Comparison of ENCODE assay signal across 8 cellular contexts in the genomic region with DNA sequence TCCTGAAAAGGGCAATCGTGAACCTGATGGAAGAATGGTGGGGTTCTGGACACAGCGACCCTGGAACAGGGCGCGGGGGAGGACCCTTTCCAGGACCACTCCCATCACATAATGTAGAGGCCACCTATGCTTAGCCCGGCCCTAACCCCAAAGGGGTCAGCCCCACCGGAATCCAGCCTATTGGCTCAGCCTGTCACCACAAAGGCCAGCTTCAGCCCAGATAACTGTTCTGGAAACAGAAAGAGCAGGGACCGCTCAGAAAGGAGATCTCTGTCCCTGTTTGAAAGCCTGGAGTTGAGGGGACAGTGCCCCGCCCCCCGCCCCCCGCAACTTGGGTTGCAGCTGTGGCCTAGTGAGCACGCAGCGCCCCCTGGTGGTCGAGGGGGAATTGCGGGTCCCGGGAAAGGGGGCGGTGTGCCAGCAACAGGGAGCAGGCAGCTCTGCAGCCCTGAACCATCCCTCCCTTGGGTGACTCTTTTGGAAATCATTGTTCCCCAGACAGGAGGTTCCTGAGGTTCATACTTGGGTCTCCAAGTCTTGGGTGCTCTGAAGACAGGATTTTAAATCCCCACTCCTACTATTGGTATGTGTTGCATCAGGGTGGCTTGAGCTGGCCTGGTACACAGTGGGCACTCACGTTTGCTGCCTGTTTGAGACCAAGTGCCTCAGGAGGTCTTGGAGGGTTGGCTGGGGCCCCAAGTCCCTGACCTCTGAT. TPM values are rescaled to one million over a fixed set of nuclear protein-coding genes. Genes with fewer than 3 reads are reported as not detected.
DNase-seq lines count a peak whose midpoint lies in the region; ATAC-seq, FAIRE-seq and TF ChIP-seq lines count a peak whose summit lies in the region.

No MANE protein-coding gene starts in this region.

- intact Hi-C loops in PC-9 (cut with micrococcal nuclease; ENCODE audit: unreplicated experiment): loop anchor here (1.0 to 10.0 kb wide), 3 partner anchors 35 to 148 kb away; a partner anchor contains a TSS
- intact Hi-C loops in activated T-helper 2 cell treated with anti-CD3 and anti-CD28 coated beads, Interferon-gamma antibody, Interleukin-2, Interleukin-4, amounts not matched to agents 10 μg/mL and 5 μg/mL and 100 μg/mL, durations not matched to agents 14 hours and 24 hours and 36 hours (cut with micrococcal nuclease): loop anchor here (1.0 kb wide), 2 partner anchors 35 to 148 kb away; no protein-coding TSS in a partner anchor
- intact Hi-C loops in thyroid gland (cut with DNase I): no loop called here

- DNase-seq in AML-193 (lab: John Stamatoyannopoulos, UW) (peak; percentile 18 to 52), GM19239 (ENCODE audit: insufficient read length, low spot score) (peak; percentile 81), PC-9 (peak in 1 of 2 experiments; percentile 70), foreskin keratinocyte (no peak), osteocyte (ENCODE audit: extremely low spot score, unreplicated experiment) (no peak), thyroid gland (peak; percentile 68 to 71)
- peak; percentile 58 for DNase-seq in activated T-helper 2 cell treated with anti-CD3 and anti-CD28 coated beads, Interferon-gamma antibody, Interleukin-2, Interleukin-4, amounts not matched to agents 10 μg/mL and 5 μg/mL and 100 μg/mL, durations not matched to agents 14 hours and 24 hours and 36 hours (ENCODE audit: low spot score)

- no peaks in the 10 kb centered on the region for H3K79me2 ChIP-seq in PC-9 (ENCODE audit: low read depth)

- H3K36me3 ChIP-seq in PC-9 (ENCODE audit: low read depth): no peaks in the 10 kb centered on the region
- no peaks in the 10 kb centered on the region for H3K36me3 ChIP-seq in thyroid gland

- POLR2A ChIA-PET in PC-9 (lab: Charles Lee; ENCODE audit: unreplicated experiment): no interaction called here

- peak; percentile 53 for FAIRE-seq in GM19239 (lab: Jason Lieb, UNC)

- 36 to 65% methylated on average over 5 to 16 of the region's 17 CpGs for WGBS in thyroid gland, 2 donors

- no peaks in the 10 kb centered on the region for H3K27me3 ChIP-seq in PC-9 (ENCODE audit: insufficient read depth, low read depth)
- no peaks in the 10 kb centered on the region for H3K27me3 ChIP-seq in foreskin keratinocyte
- H3K27me3 ChIP-seq in thyroid gland: no peaks in the 10 kb centered on the region

- H3K9me3 ChIP-seq in PC-9 (ENCODE audit: insufficient read depth, low read depth): no peaks in the 10 kb centered on the region
- no peaks in the 10 kb centered on the region for H3K9me3 ChIP-seq in thyroid gland

- H3K4me1 Mint-ChIP-seq in activated T-helper 2 cell treated with anti-CD3 and anti-CD28 coated beads, Interferon-gamma antibody, Interleukin-2, Interleukin-4, amounts not matched to agents 10 μg/mL and 5 μg/mL and 100 μg/mL, durations not matched to agents 14 hours and 24 hours and 36 hours (ENCODE audit: low read depth): no peaks in the 10 kb centered on the region
- peaks cover 24% of the 10 kb centered on the region for H3K4me1 Mint-ChIP-seq in osteocyte (ENCODE audit: unreplicated experiment)

- no peaks in the 10 kb centered on the region for H3K9me3 Mint-ChIP-seq in activated T-helper 2 cell treated with anti-CD3 and anti-CD28 coated beads, Interferon-gamma antibody, Interleukin-2, Interleukin-4, amounts not matched to agents 10 μg/mL and 5 μg/mL and 100 μg/mL, durations not matched to agents 14 hours and 24 hours and 36 hours
- H3K9me3 Mint-ChIP-seq in osteocyte (ENCODE audit: unreplicated experiment): no peaks in the 10 kb centered on the region

- peaks cover 8% of the 10 kb centered on the region for H3K27me3 Mint-ChIP-seq in activated T-helper 2 cell treated with anti-CD3 and anti-CD28 coated beads, Interferon-gamma antibody, Interleukin-2, Interleukin-4, amounts not matched to agents 10 μg/mL and 5 μg/mL and 100 μg/mL, durations not matched to agents 14 hours and 24 hours and 36 hours (ENCODE audit: low read depth)
- no peaks in the 10 kb centered on the region for H3K27me3 Mint-ChIP-seq in osteocyte (ENCODE audit: unreplicated experiment)

- H3F3A ChIP-seq in PC-9 (ENCODE audit: insufficient read depth, low read depth): no peaks in the 10 kb centered on the region

- no peak for TF ChIP-seq POLR2A in thyroid gland (IDR thresholded peaks at IDR 0.05)

- TF ChIP-seq CTCF in PC-9 (conservative IDR thresholded peaks at IDR 0.05) (peak; percentile 96), foreskin keratinocyte (conservative IDR thresholded peaks at IDR 0.05) (peak; percentile 88), osteocyte (IDR thresholded peaks at IDR 0.05) (peak; percentile 97), thyroid gland (IDR thresholded peaks at IDR 0.05) (peak; percentile 85 to 96 (median 94))

- no peak overlapping the region for H2AFZ ChIP-seq in PC-9

- H3K4me2 ChIP-seq in PC-9: no peak overlapping the region

- CTCF ChIA-PET in PC-9 (lab: Charles Lee): interaction anchor here (0.5 to 2.6 kb wide), 9 partner anchors 8 to 206 kb away, joined by 3 to 14 read pairs (median 4); a partner anchor contains a TSS

- H3K9me2 ChIP-seq in PC-9 (ENCODE audit: insufficient read depth): no peaks in the 10 kb centered on the region

- H3K4me3 ChIP-seq in PC-9 (no peak overlapping the region), thyroid gland (replicated peaks in 1 of 3) (no peak overlapping the region)

- H3K4me3 Mint-ChIP-seq in activated T-helper 2 cell treated with anti-CD3 and anti-CD28 coated beads, Interferon-gamma antibody, Interleukin-2, Interleukin-4, amounts not matched to agents 10 μg/mL and 5 μg/mL and 100 μg/mL, durations not matched to agents 14 hours and 24 hours and 36 hours (ENCODE audit: low read depth): no peak overlapping the region
- no peak overlapping the region for H3K4me3 Mint-ChIP-seq in osteocyte (ENCODE audit: unreplicated experiment)

- H4K20me1 ChIP-seq in PC-9 (ENCODE audit: insufficient read depth): no peaks in the 10 kb centered on the region

- no peaks in the 10 kb centered on the region for H3K4me1 ChIP-seq in PC-9 (replicated peaks; ENCODE audit: insufficient read depth)
- H3K4me1 ChIP-seq in foreskin keratinocyte: no peaks in the 10 kb centered on the region
- peaks cover 0 to 12% of the 10 kb centered on the region in 2 donors for H3K4me1 ChIP-seq in thyroid gland

- BruUV-seq in PC-9 (replicated peaks; lab: Mats Ljungman, UMichigan): no TSS peak

- no peak overlapping the region for H3K27ac Mint-ChIP-seq in activated T-helper 2 cell treated with anti-CD3 and anti-CD28 coated beads, Interferon-gamma antibody, Interleukin-2, Interleukin-4, amounts not matched to agents 10 μg/mL and 5 μg/mL and 100 μg/mL, durations not matched to agents 14 hours and 24 hours and 36 hours
- H3K27ac Mint-ChIP-seq in osteocyte (ENCODE audit: unreplicated experiment): no peak overlapping the region

- H3K27ac ChIP-seq in PC-9 (no peak overlapping the region), foreskin keratinocyte (no peak overlapping the region), thyroid gland (peak overlapping the region in 1 of 3 donors; percentile 0)

- ATAC-seq in foreskin keratinocyte (peak; percentile 50), HG03520 (IDR thresholded peaks at IDR 0.05; ENCODE audit: unreplicated experiment) (no peak)

- H3K36me3 Mint-ChIP-seq in activated T-helper 2 cell treated with anti-CD3 and anti-CD28 coated beads, Interferon-gamma antibody, Interleukin-2, Interleukin-4, amounts not matched to agents 10 μg/mL and 5 μg/mL and 100 μg/mL, durations not matched to agents 14 hours and 24 hours and 36 hours (ENCODE audit: low read depth): no peaks in the 10 kb centered on the region
- no peaks in the 10 kb centered on the region for H3K36me3 Mint-ChIP-seq in osteocyte (ENCODE audit: unreplicated experiment)

RNA-seq across cellular contexts. Expression of a gene that starts 1.5 kb away (rescaled TPM):
- total RNA-seq in PC-9 (2021) (0.13 TPM in 1 of 2 replicates, not detected in the other), foreskin keratinocyte (not detected in 2 replicates), osteocyte (0.21 TPM in 2 replicates), thyroid gland (1 to 10 TPM; 2.6 to 9.1 (median 5.0) TPM)
- total RNA-seq in activated T-helper 2 cell treated with anti-CD3 and anti-CD28 coated beads, Interferon-gamma antibody, Interleukin-2, Interleukin-4, amounts not matched to agents 10 μg/mL and 5 μg/mL and 100 μg/mL, durations not matched to agents 14 hours and 24 hours and 36 hours: not detected in 2 replicates
- polyA plus RNA-seq in foreskin keratinocyte: not detected in 2 replicates

RNA-seq across cellular contexts. Expression of a gene that starts 21.6 kb away (rescaled TPM):
- total RNA-seq in PC-9 (2021) (not detected in 2 replicates), foreskin keratinocyte (0.04 and 0.10 TPM in 2 replicates), osteocyte (not detected in 2 replicates), thyroid gland (10 to 100 TPM in 2 of 4 donors, 1 to 10 TPM in 2; 7.3 to 19.4 (median 13.1) TPM)
- total RNA-seq in activated T-helper 2 cell treated with anti-CD3 and anti-CD28 coated beads, Interferon-gamma antibody, Interleukin-2, Interleukin-4, amounts not matched to agents 10 μg/mL and 5 μg/mL and 100 μg/mL, durations not matched to agents 14 hours and 24 hours and 36 hours: 0.05 TPM in 1 of 2 replicates, not detected in the other
- polyA plus RNA-seq in foreskin keratinocyte: 0.02 TPM in 2 replicates

RNA-seq across cellular contexts. Expression of a gene that starts 29.1 kb away (rescaled TPM):
- not detected in 2 replicates for total RNA-seq in PC-9 (2021)
- total RNA-seq in activated T-helper 2 cell treated with anti-CD3 and anti-CD28 coated beads, Interferon-gamma antibody, Interleukin-2, Interleukin-4, amounts not matched to agents 10 μg/mL and 5 μg/mL and 100 μg/mL, durations not matched to agents 14 hours and 24 hours and 36 hours: not detected in 2 replicates
- total RNA-seq in foreskin keratinocyte: not detected in 2 replicates
- not detected in 2 replicates for polyA plus RNA-seq in foreskin keratinocyte
- 32.0 and 34.7 TPM in 2 replicates for total RNA-seq in osteocyte
- total RNA-seq in thyroid gland: 10 to 100 TPM in 2 of 4 donors, 1 to 10 TPM in 2; 9.1 to 24.5 (median 12.6) TPM

RNA-seq across cellular contexts. Expression of a gene that starts 47.7 kb away (rescaled TPM):
- total RNA-seq in PC-9 (2021): not detected in 2 replicates
- total RNA-seq in activated T-helper 2 cell treated with anti-CD3 and anti-CD28 coated beads, Interferon-gamma antibody, Interleukin-2, Interleukin-4, amounts not matched to agents 10 μg/mL and 5 μg/mL and 100 μg/mL, durations not matched to agents 14 hours and 24 hours and 36 hours: not detected in 2 replicates
- total RNA-seq in foreskin keratinocyte: not detected in 2 replicates
- not detected in 2 replicates for polyA plus RNA-seq in foreskin keratinocyte
- not detected in 2 replicates for total RNA-seq in osteocyte
- 1 to 10 TPM in 2 of 4 donors, under 1 TPM in 1, not detected in 1; 0.81 to 3.0 (median 3.0) TPM for total RNA-seq in thyroid gland

RNA-seq across cellular contexts. Expression of a gene that starts 56.7 kb away (rescaled TPM):
- total RNA-seq in PC-9 (2021): 86.9 and 95.0 TPM in 2 replicates
- 55.8 and 56.3 TPM in 2 replicates for total RNA-seq in activated T-helper 2 cell treated with anti-CD3 and anti-CD28 coated beads, Interferon-gamma antibody, Interleukin-2, Interleukin-4, amounts not matched to agents 10 μg/mL and 5 μg/mL and 100 μg/mL, durations not matched to agents 14 hours and 24 hours and 36 hours
- 77.4 and 81.3 TPM in 2 replicates for total RNA-seq in foreskin keratinocyte
- polyA plus RNA-seq in foreskin keratinocyte: 93.0 and 100 TPM in 2 replicates
- total RNA-seq in osteocyte: 24.3 and 25.2 TPM in 2 replicates
- total RNA-seq in thyroid gland: 10 to 100 TPM; 11.6 to 17.0 (median 16.3) TPM

Comparison
In these comparisons a context has a peak if more than half of its experiments do, and no peak if none do; other contexts are left out.
1. DNase-seq: peak in AML-193 (2 of 2), GM19239 (single experiment), activated T-helper 2 cell treated with anti-CD3 and anti-CD28 coated beads, Interferon-gamma antibody, Interleukin-2, Interleukin-4, amounts not matched to agents 10 μg/mL and 5 μg/mL and 100 μg/mL, durations not matched to agents 14 hours and 24 hours and 36 hours (single experiment) and thyroid gland (2 of 2); none in foreskin keratinocyte (0 of 2) and osteocyte (single experiment).
2. RNA of a gene that starts 29.1 kb away (total RNA-seq): 32.0 to 34.7 TPM in osteocyte and 9.1 to 24.5 TPM in thyroid gland; not detected in PC-9, not detected in activated T-helper 2 cell treated with anti-CD3 and anti-CD28 coated beads, Interferon-gamma antibody, Interleukin-2, Interleukin-4, amounts not matched to agents 10 μg/mL and 5 μg/mL and 100 μg/mL, durations not matched to agents 14 hours and 24 hours and 36 hours and not detected in foreskin keratinocyte; every median in the first group is over 10 times any median in the second.
3. Peak in every context shown above with its lines, with median percentiles within 50 percentile points of each other: CTCF ChIP-seq.